In the genomic region with DNA sequence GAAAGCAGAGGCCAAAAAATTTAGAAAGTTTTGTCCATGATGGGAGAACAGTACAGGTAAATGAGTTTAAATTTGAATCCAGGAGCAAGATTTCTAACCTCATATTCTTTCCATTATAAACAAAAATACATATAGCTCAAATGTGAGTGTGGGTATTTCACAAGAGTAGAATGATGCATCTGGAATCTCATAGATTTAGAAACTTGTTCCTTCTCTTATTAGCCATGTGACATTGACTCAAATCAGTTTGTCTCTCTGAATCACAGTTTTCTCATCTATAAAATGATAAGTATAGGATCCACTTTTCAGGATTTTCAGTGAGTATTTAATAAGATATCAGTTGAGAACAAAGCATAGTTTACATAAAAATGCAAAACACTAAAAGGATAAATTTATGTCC, we compare ENCODE assay signal across 31 cellular contexts.
DNase-seq lines count a peak whose midpoint lies in the region; ATAC-seq and TF ChIP-seq lines count a peak whose summit lies in the region.
"Had no signal": no experiment of that assay in that cellular context is flagged by ENCODE, and none has a peak within 500 bp of the region (broad histone marks: within the 10 kb centered on the region; RNA-seq: fewer than 3 reads in every experiment).

No MANE protein-coding gene starts in this region.

- intact Hi-C loops in psoas muscle (cut with DNase I), result no loop called here

- no peak overlapping the region for H3K4me3 ChIP-seq in astrocyte of the spinal cord (ENCODE audit: low read depth, low read length)
- H3K4me3 ChIP-seq in psoas muscle, result no peak overlapping the region
- H3K4me3 ChIP-seq in CD8-positive, alpha-beta memory T cell (ENCODE audit: low read length), result no peak overlapping the region
- H3K4me3 ChIP-seq: heart left ventricle, left ventricle myocardium inferior, prostate gland, tibial nerve had no signal

- no peaks in the 10 kb centered on the region for H3K36me3 ChIP-seq in psoas muscle (ENCODE audit: insufficient read depth in 1 of 2, low read depth in 1 of 2)
- H3K36me3 ChIP-seq in CD8-positive, alpha-beta memory T cell (ENCODE audit: insufficient read depth, low read length), result no peaks in the 10 kb centered on the region
- H3K36me3 ChIP-seq: heart left ventricle, left ventricle myocardium inferior, neutrophil, prostate gland, tibial nerve, WERI-Rb-1 had no signal

- H3K4me3 Mint-ChIP-seq in HFFc6 (no peak overlapping the region), osteocyte (ENCODE audit: unreplicated experiment) (no peak overlapping the region)
- H3K4me3 Mint-ChIP-seq in CD8-positive, alpha-beta memory T cell, result no peak overlapping the region
- H3K4me3 Mint-ChIP-seq: dendritic cell treated with granulocyte-macrophage colony-stimulating factor and Interleukin-4, amounts not matched to agents 40 ng/mL and 50 ng/mL, for 4 days had no signal

- DNase-seq in HFFc6 (no peak), astrocyte of the spinal cord (ENCODE audit: low read depth, low spot score) (peak; percentile 26), fibroblast of peridontal ligament (ENCODE audit: extremely low read depth) (peak; percentile 44), osteocyte (ENCODE audit: extremely low spot score, unreplicated experiment) (no peak), NCI-H748 treated with DMSO at 0.1 percent for 48 hours (lab: John Stamatoyannopoulos, UW) (no peak), psoas muscle (no peak), NCI-H510A (lab: John Stamatoyannopoulos, UW) (no peak)
- no peak for DNase-seq in CD8-positive, alpha-beta memory T cell
- DNase-seq: activated CD4-positive, alpha-beta T cell treated with anti-CD3 and anti-CD28 coated beads for 4 hours; activated CD8-positive, alpha-beta memory T cell treated with anti-CD3 and anti-CD28 coated beads for 24 hours; activated effector memory CD4-positive, alpha-beta T cell treated with Interleukin-2 at 50 U/mL for 16 hours; activated T-cell treated with anti-CD3 and anti-CD28 coated beads for 4 hours; anterior cingulate cortex; caudate nucleus; COR-L47; heart left ventricle; left ventricle myocardium inferior; NCI-H1105; NCI-H187; NCI-H446 treated with DMSO at 0.1 percent for 48 hours; stimulated activated CD4-positive, alpha-beta T cell treated with anti-CD3 and anti-CD28 coated beads, Interleukin-15, amount 100 ng/mL, for 24 hours; stimulated activated CD4-positive, alpha-beta T cell treated with anti-CD3 and anti-CD28 coated beads, Interleukin-4, amount 100 ng/mL, for 4 hours; T1000 had no signal

- H3K36me3 Mint-ChIP-seq in HFFc6 (ENCODE audit: low read depth) (no peaks in the 10 kb centered on the region), osteocyte (ENCODE audit: unreplicated experiment) (no peaks in the 10 kb centered on the region)
- no peaks in the 10 kb centered on the region for H3K36me3 Mint-ChIP-seq in CD8-positive, alpha-beta memory T cell
- H3K36me3 Mint-ChIP-seq: activated naive CD4-positive, alpha-beta T cell treated with anti-CD3 and anti-CD28 coated beads, Interleukin-2, amount 50 U/mL, for 72 hours had no signal

- in situ Hi-C loops in astrocyte of the spinal cord (cut with HindIII; ENCODE audit: low sequenced_read_pairs), result no loop called here

- peak overlapping the region; percentile 15; the same call in 1 of the 2 replicates for H3K27ac Mint-ChIP-seq in HFFc6
- H3K27ac Mint-ChIP-seq in osteocyte (ENCODE audit: unreplicated experiment), result peak overlapping the region; percentile 84
- H3K27ac Mint-ChIP-seq in CD8-positive, alpha-beta memory T cell, result no peak overlapping the region
- H3K27ac Mint-ChIP-seq: activated naive CD4-positive, alpha-beta T cell treated with anti-CD3 and anti-CD28 coated beads, Interleukin-2, amount 50 U/mL, for 72 hours; dendritic cell treated with granulocyte-macrophage colony-stimulating factor and Interleukin-4, amounts not matched to agents 40 ng/mL and 50 ng/mL, for 4 days had no signal

- CTCF ChIA-PET in CD8-positive, alpha-beta memory T cell (lab: Charles Lee), result no interaction called here

- H3K27ac ChIP-seq in psoas muscle, result no peak overlapping the region
- no peak overlapping the region for H3K27ac ChIP-seq in CD8-positive, alpha-beta memory T cell (ENCODE audit: low read depth, low read length)
- H3K27ac ChIP-seq: heart left ventricle, left ventricle myocardium inferior, neutrophil, prostate gland, tibial nerve, WERI-Rb-1 had no signal

- H3K4me1 Mint-ChIP-seq in HFFc6 (ENCODE audit: low read depth) (peaks cover 19% of the 10 kb centered on the region), osteocyte (ENCODE audit: unreplicated experiment) (peaks cover 59% of the 10 kb centered on the region)
- no peaks in the 10 kb centered on the region for H3K4me1 Mint-ChIP-seq in CD8-positive, alpha-beta memory T cell

- ATAC-seq in psoas muscle, result no peak
- ATAC-seq: activated naive CD4-positive, alpha-beta T cell treated with anti-CD3 and anti-CD28 coated beads, Interleukin-2, amount 50 U/mL, for 72 hours; HCT116; heart left ventricle; sciatic nerve had no signal

- H3K27me3 ChIP-seq in psoas muscle (ENCODE audit: insufficient read depth in 3 of 3, low read length in 2 of 3), result no peaks in the 10 kb centered on the region
- H3K27me3 ChIP-seq in CD8-positive, alpha-beta memory T cell (ENCODE audit: insufficient read depth, low read length, poor library complexity, severe bottlenecking), result no peaks in the 10 kb centered on the region
- H3K27me3 ChIP-seq: heart left ventricle, neutrophil, tibial nerve had no signal

- no peak for TF ChIP-seq CTCF in HFFc6 (IDR thresholded peaks at IDR 0.05)
- TF ChIP-seq CTCF in astrocyte of the spinal cord (IDR thresholded peaks at IDR 0.05; ENCODE audit: low read depth, low read length), result no peak
- no peak for TF ChIP-seq CTCF in osteocyte (IDR thresholded peaks at IDR 0.05)
- no peak for TF ChIP-seq CTCF in psoas muscle (IDR thresholded peaks at IDR 0.05)

- no peaks in the 10 kb centered on the region for H3K4me1 ChIP-seq in psoas muscle
- no peaks in the 10 kb centered on the region for H3K4me1 ChIP-seq in CD8-positive, alpha-beta memory T cell (ENCODE audit: insufficient read depth, low read length)
- H3K4me1 ChIP-seq: heart left ventricle, left ventricle myocardium inferior, prostate gland, tibial nerve had no signal

- H3K9me3 Mint-ChIP-seq in HFFc6, result no peaks in the 10 kb centered on the region
- H3K9me3 Mint-ChIP-seq in osteocyte (ENCODE audit: unreplicated experiment), result peaks cover 5% of the 10 kb centered on the region
- H3K9me3 Mint-ChIP-seq in CD8-positive, alpha-beta memory T cell, result peaks cover 0 to 5% (median 2%) of the 10 kb centered on the region in 5 donors

- POLR2A ChIA-PET in CD8-positive, alpha-beta memory T cell (lab: Charles Lee), result no interaction called here

- no peaks in the 10 kb centered on the region for H3K9me3 ChIP-seq in psoas muscle
- H3K9me3 ChIP-seq in CD8-positive, alpha-beta memory T cell (ENCODE audit: low read length), result no peaks in the 10 kb centered on the region
- H3K9me3 ChIP-seq: heart left ventricle, left ventricle myocardium inferior, neutrophil, prostate gland, tibial nerve had no signal

- H3K27me3 Mint-ChIP-seq in HFFc6 (ENCODE audit: insufficient read depth) (peaks cover 2% of the 10 kb centered on the region; the same call in 1 of the 2 replicates), osteocyte (ENCODE audit: unreplicated experiment) (no peaks in the 10 kb centered on the region)
- H3K27me3 Mint-ChIP-seq in CD8-positive, alpha-beta memory T cell, result no peaks in the 10 kb centered on the region
- H3K27me3 Mint-ChIP-seq: dendritic cell treated with granulocyte-macrophage colony-stimulating factor and Interleukin-4, amounts not matched to agents 40 ng/mL and 50 ng/mL, for 4 days had no signal

Comparison
In these comparisons a context has a peak if more than half of its experiments do, and no peak if none do; other contexts are left out.
1. DNase-seq: peak in astrocyte of the spinal cord (single experiment) and fibroblast of peridontal ligament (single experiment); none in HFFc6 (single experiment), osteocyte (single experiment), NCI-H748 treated with DMSO at 0.1 percent for 48 hours (single experiment), psoas muscle (0 of 2), NCI-H510A (single experiment) and CD8-positive, alpha-beta memory T cell (0 of 5).
2. H3K27ac Mint-ChIP-seq: peak in HFFc6 (single experiment) and osteocyte (single experiment); none in CD8-positive, alpha-beta memory T cell (0 of 8).